In genomic region chr16:19331794-19332193, GRCh38 we compare ENCODE assay signal across 23 cellular contexts. TPM values are rescaled to one million over a fixed set of nuclear protein-coding genes. Genes with fewer than 3 reads are reported as not detected.
"Had no signal": no experiment of that assay in that cellular context is flagged by ENCODE, and none has a peak within 500 bp of the region (broad histone marks: within the 10 kb centered on the region; RNA-seq: fewer than 3 reads in every experiment).

No MANE protein-coding gene starts in this region.

- H3K4me3 ChIP-seq: SJSA1, SK-N-MC had no signal

- DNase-seq: IMR-90; Kasumi-1; MM.1S; NCI-H1436; NCI-H187 treated with DMSO at 0.1 percent for 48 hours; NCI-H2081 treated with DMSO at 0.1 percent for 48 hours; NCI-H2171; NCI-H226; NCI-H446 treated with DMSO at 0.1 percent for 48 hours; NCI-H510A treated with DMSO at 0.1 percent for 48 hours; NCI-H526; NCI-H82; NK-92 treated with Interleukin-12 subunit alpha and Interleukin-12 subunit beta, amount 100 ng/mL, for 24 hours; Right ventricle myocardium superior; RPMI8226; SIG-M5 had no signal

- H3K36me3 ChIP-seq: SJSA1 had no signal

- H3K9me3 ChIP-seq: SJSA1 had no signal

- H3K9ac ChIP-seq: KMS-11 had no signal

- H3K27ac ChIP-seq: KMS-11, SJSA1, SK-N-MC had no signal

- H3K4me2 ChIP-seq: KMS-11 had no signal

- H3K4me1 ChIP-seq: SJSA1 had no signal

- H3K27me3 ChIP-seq: SJSA1 had no signal

RNA-seq across cellular contexts. Expression of gene CLEC19A, which starts 46.3 kb away (rescaled TPM):
- total RNA-seq: HepG2, HT1080, IMR-90, M059J, OCI-LY7, Right ventricle myocardium superior, SJSA1 had no signal
- polyA plus RNA-seq: HepG2, IMR-90 had no signal
